9 cellular contexts compared by ENCODE assay signal in the genomic region with DNA sequence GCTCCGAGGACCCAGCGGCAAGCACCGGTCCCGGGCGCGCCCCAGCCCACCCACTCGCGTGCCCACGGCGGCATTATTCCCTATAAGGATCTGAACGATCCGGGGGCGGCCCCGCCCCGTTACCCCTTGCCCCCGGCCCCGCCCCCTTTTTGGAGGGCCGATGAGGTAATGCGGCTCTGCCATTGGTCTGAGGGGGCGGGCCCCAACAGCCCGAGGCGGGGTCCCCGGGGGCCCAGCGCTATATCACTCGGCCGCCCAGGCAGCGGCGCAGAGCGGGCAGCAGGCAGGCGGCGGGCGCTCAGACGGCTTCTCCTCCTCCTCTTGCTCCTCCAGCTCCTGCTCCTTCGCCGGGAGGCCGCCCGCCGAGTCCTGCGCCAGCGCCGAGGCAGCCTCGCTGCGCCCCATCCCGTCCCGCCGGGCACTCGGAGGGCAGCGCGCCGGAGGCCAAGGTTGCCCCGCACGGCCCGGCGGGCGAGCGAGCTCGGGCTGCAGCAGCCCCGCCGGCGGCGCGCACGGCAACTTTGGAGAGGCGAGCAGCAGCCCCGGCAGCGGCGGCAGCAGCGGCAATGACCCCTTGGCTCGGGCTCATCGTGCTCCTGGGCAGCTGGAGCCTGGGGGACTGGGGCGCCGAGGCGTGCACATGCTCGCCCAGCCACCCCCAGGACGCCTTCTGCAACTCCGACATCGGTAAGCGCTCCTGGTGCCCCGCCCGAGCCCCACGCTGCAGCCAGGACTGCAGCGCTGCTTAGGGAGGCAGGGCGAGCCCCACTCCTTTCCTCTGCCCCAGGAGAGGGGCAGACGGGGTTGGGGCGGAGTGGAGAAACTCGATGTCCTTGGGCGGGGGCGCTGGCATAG. TPM values are rescaled to one million over a fixed set of nuclear protein-coding genes. Genes with fewer than 3 reads are reported as not detected.
DNase-seq lines count a peak whose midpoint lies in the region; ATAC-seq and TF ChIP-seq lines count a peak whose summit lies in the region.
"Had no signal": no experiment of that assay in that cellular context is flagged by ENCODE, and none has a peak within 500 bp of the region (broad histone marks: within the 10 kb centered on the region; RNA-seq: fewer than 3 reads in every experiment).

A gene (plus strand): TSS at position 270 of the 855 bp plus-strand sequence. CDS start 297 bp downstream, at position 567.

- H3K27ac ChIP-seq in neural progenitor cell, result no peak within 1 kb of the TSS

- H3K4me2 ChIP-seq in neural progenitor cell, result peak within 1 kb of the TSS; percentile 92

- H3K4me3 Mint-ChIP-seq in activated CD4-positive, alpha-beta T cell treated with anti-CD3 and anti-CD28 coated beads for 36 hours, result no peak within 1 kb of the TSS
- no peak within 1 kb of the TSS for H3K4me3 Mint-ChIP-seq in activated CD4-positive, alpha-beta T cell treated with anti-CD3 and anti-CD28 coated beads, Interleukin-2, amount 10 ng/mL, durations not matched to agents 24 days and 14 days
- peak within 1 kb of the TSS; percentile 61 for H3K4me3 Mint-ChIP-seq in activated naive CD8-positive, alpha-beta T cell
- H3K4me3 Mint-ChIP-seq in glutamatergic neuron (ENCODE audit: unreplicated experiment), result peak within 1 kb of the TSS; percentile 87
- H3K4me3 Mint-ChIP-seq in neural progenitor cell, result peak within 1 kb of the TSS; percentile 86
- no peak within 1 kb of the TSS for H3K4me3 Mint-ChIP-seq in activated T-helper 1 cell treated with anti-CD3 and anti-CD28 coated beads, Interleukin-12 subunit alpha, Interleukin-12 subunit beta, Interleukin-2, Interleukin-4 antibody, amounts not matched to agents 30 ng/mL and 10 ng/mL and 1 ng/mL, durations not matched to agents 14 hours and 24 hours and 36 hours

- DNase-seq in activated CD4-positive, alpha-beta T cell treated with anti-CD3 and anti-CD28 coated beads for 36 hours, result peak; percentile 29
- DNase-seq in activated CD4-positive, alpha-beta T cell treated with anti-CD3 and anti-CD28 coated beads, Interleukin-2, amount 10 ng/mL, durations not matched to agents 24 days and 14 days, result no peak
- DNase-seq in glutamatergic neuron, result peak; percentile 79
- peak; percentile 92 for DNase-seq in neural progenitor cell (ENCODE audit: low spot score)
- DNase-seq in activated T-helper 1 cell treated with anti-CD3 and anti-CD28 coated beads, Interleukin-12 subunit alpha, Interleukin-12 subunit beta, Interleukin-2, Interleukin-4 antibody, amounts not matched to agents 30 ng/mL and 10 ng/mL and 1 ng/mL, durations not matched to agents 14 hours and 24 hours and 36 hours (ENCODE audit: low spot score), result no peak
- no peak for DNase-seq in COLO668 (lab: John Stamatoyannopoulos, UW; ENCODE audit: unreplicated experiment)
- DNase-seq: DND-41 had no signal

- POLR2A ChIA-PET in activated CD4-positive, alpha-beta T cell treated with anti-CD3 and anti-CD28 coated beads for 36 hours (lab: Charles Lee), result no interaction called here

- peaks cover 26% of the 10 kb centered on the region for H4K20me1 ChIP-seq in neural progenitor cell (ENCODE audit: low read depth)

- H3K79me2 ChIP-seq in neural progenitor cell (ENCODE audit: low read depth), result no peaks in the 10 kb centered on the region

- peaks cover 37% of the 10 kb centered on the region for H3K27me3 ChIP-seq in neural progenitor cell

- CTCF ChIA-PET in activated CD4-positive, alpha-beta T cell treated with anti-CD3 and anti-CD28 coated beads for 36 hours (lab: Charles Lee), result interaction anchor here (0.6 to 1.3 kb wide), 2 partner anchors 111 to 141 kb away, joined by 3 to 4 read pairs; no protein-coding TSS in a partner anchor

- TF ChIP-seq CTCF in glutamatergic neuron (IDR thresholded peaks at IDR 0.05; ENCODE audit: partially characterized antibody, unreplicated experiment), result no peak
- TF ChIP-seq CTCF in neural progenitor cell (IDR thresholded peaks at IDR 0.05), result no peak

- H3K4me1 Mint-ChIP-seq in activated CD4-positive, alpha-beta T cell treated with anti-CD3 and anti-CD28 coated beads for 36 hours, result peaks cover 4% of the 10 kb centered on the region
- peaks cover 7% of the 10 kb centered on the region for H3K4me1 Mint-ChIP-seq in activated CD4-positive, alpha-beta T cell treated with anti-CD3 and anti-CD28 coated beads, Interleukin-2, amount 10 ng/mL, durations not matched to agents 24 days and 14 days
- H3K4me1 Mint-ChIP-seq in activated naive CD8-positive, alpha-beta T cell (ENCODE audit: low read depth), result peaks cover 4% of the 10 kb centered on the region
- H3K4me1 Mint-ChIP-seq in glutamatergic neuron (ENCODE audit: low read depth, unreplicated experiment) (peaks cover 22% of the 10 kb centered on the region), neural progenitor cell (peaks cover 36% of the 10 kb centered on the region)
- H3K4me1 Mint-ChIP-seq in activated T-helper 1 cell treated with anti-CD3 and anti-CD28 coated beads, Interleukin-12 subunit alpha, Interleukin-12 subunit beta, Interleukin-2, Interleukin-4 antibody, amounts not matched to agents 30 ng/mL and 10 ng/mL and 1 ng/mL, durations not matched to agents 14 hours and 24 hours and 36 hours (ENCODE audit: low read depth), result no peaks in the 10 kb centered on the region

- no peaks in the 10 kb centered on the region for H3K36me3 ChIP-seq in neural progenitor cell

- intact Hi-C loops in activated CD4-positive, alpha-beta T cell treated with anti-CD3 and anti-CD28 coated beads for 36 hours (cut with DNase I, micrococcal nuclease), result no loop called here
- intact Hi-C loops in activated CD4-positive, alpha-beta T cell treated with anti-CD3 and anti-CD28 coated beads, Interleukin-2, amount 10 ng/mL, durations not matched to agents 24 days and 14 days (cut with micrococcal nuclease), result no loop called here
- intact Hi-C loops in activated T-helper 1 cell treated with anti-CD3 and anti-CD28 coated beads, Interleukin-12 subunit alpha, Interleukin-12 subunit beta, Interleukin-2, Interleukin-4 antibody, amounts not matched to agents 30 ng/mL and 10 ng/mL and 1 ng/mL, durations not matched to agents 14 hours and 24 hours and 36 hours (cut with micrococcal nuclease), result no loop called here

- H3K4me3 ChIP-seq in neural progenitor cell, result peak within 1 kb of the TSS; percentile 73

- peaks cover 34% of the 10 kb centered on the region for H3K4me1 ChIP-seq in neural progenitor cell

- H3K9me3 Mint-ChIP-seq in activated CD4-positive, alpha-beta T cell treated with anti-CD3 and anti-CD28 coated beads for 36 hours (ENCODE audit: low read depth), result no peaks in the 10 kb centered on the region
- no peaks in the 10 kb centered on the region for H3K9me3 Mint-ChIP-seq in activated CD4-positive, alpha-beta T cell treated with anti-CD3 and anti-CD28 coated beads, Interleukin-2, amount 10 ng/mL, durations not matched to agents 24 days and 14 days
- no peaks in the 10 kb centered on the region for H3K9me3 Mint-ChIP-seq in activated naive CD8-positive, alpha-beta T cell (ENCODE audit: low read depth)
- H3K9me3 Mint-ChIP-seq in glutamatergic neuron (ENCODE audit: unreplicated experiment) (peaks cover 3% of the 10 kb centered on the region), neural progenitor cell (no peaks in the 10 kb centered on the region)
- no peaks in the 10 kb centered on the region for H3K9me3 Mint-ChIP-seq in activated T-helper 1 cell treated with anti-CD3 and anti-CD28 coated beads, Interleukin-12 subunit alpha, Interleukin-12 subunit beta, Interleukin-2, Interleukin-4 antibody, amounts not matched to agents 30 ng/mL and 10 ng/mL and 1 ng/mL, durations not matched to agents 14 hours and 24 hours and 36 hours

- no peaks in the 10 kb centered on the region for H3K36me3 Mint-ChIP-seq in activated CD4-positive, alpha-beta T cell treated with anti-CD3 and anti-CD28 coated beads for 36 hours (ENCODE audit: low read depth)
- H3K36me3 Mint-ChIP-seq in activated CD4-positive, alpha-beta T cell treated with anti-CD3 and anti-CD28 coated beads, Interleukin-2, amount 10 ng/mL, durations not matched to agents 24 days and 14 days (ENCODE audit: low read depth), result no peaks in the 10 kb centered on the region
- H3K36me3 Mint-ChIP-seq in activated naive CD8-positive, alpha-beta T cell, result no peaks in the 10 kb centered on the region
- no peaks in the 10 kb centered on the region for H3K36me3 Mint-ChIP-seq in glutamatergic neuron (ENCODE audit: unreplicated experiment)
- no peaks in the 10 kb centered on the region for H3K36me3 Mint-ChIP-seq in neural progenitor cell
- no peaks in the 10 kb centered on the region for H3K36me3 Mint-ChIP-seq in activated T-helper 1 cell treated with anti-CD3 and anti-CD28 coated beads, Interleukin-12 subunit alpha, Interleukin-12 subunit beta, Interleukin-2, Interleukin-4 antibody, amounts not matched to agents 30 ng/mL and 10 ng/mL and 1 ng/mL, durations not matched to agents 14 hours and 24 hours and 36 hours (ENCODE audit: low read depth)

- no peak within 1 kb of the TSS for H3K27ac Mint-ChIP-seq in activated CD4-positive, alpha-beta T cell treated with anti-CD3 and anti-CD28 coated beads for 36 hours
- H3K27ac Mint-ChIP-seq in activated CD4-positive, alpha-beta T cell treated with anti-CD3 and anti-CD28 coated beads, Interleukin-2, amount 10 ng/mL, durations not matched to agents 24 days and 14 days, result no peak within 1 kb of the TSS
- no peak within 1 kb of the TSS for H3K27ac Mint-ChIP-seq in activated naive CD8-positive, alpha-beta T cell
- H3K27ac Mint-ChIP-seq in glutamatergic neuron (ENCODE audit: unreplicated experiment) (peak within 1 kb of the TSS; percentile 28), neural progenitor cell (peak within 1 kb of the TSS; percentile 63)
- H3K27ac Mint-ChIP-seq in activated T-helper 1 cell treated with anti-CD3 and anti-CD28 coated beads, Interleukin-12 subunit alpha, Interleukin-12 subunit beta, Interleukin-2, Interleukin-4 antibody, amounts not matched to agents 30 ng/mL and 10 ng/mL and 1 ng/mL, durations not matched to agents 14 hours and 24 hours and 36 hours, result no peak within 1 kb of the TSS

- no peaks in the 10 kb centered on the region for H3F3A ChIP-seq in neural progenitor cell (ENCODE audit: low read depth)

- no peak within 1 kb of the TSS for H3K9ac ChIP-seq in neural progenitor cell

- ATAC-seq in activated CD4-positive, alpha-beta T cell treated with anti-CD3 and anti-CD28 coated beads for 36 hours, result peak; percentile 40
- ATAC-seq in GM21619 (IDR thresholded peaks at IDR 0.05; ENCODE audit: unreplicated experiment), result no peak

- H3K27me3 Mint-ChIP-seq in activated CD4-positive, alpha-beta T cell treated with anti-CD3 and anti-CD28 coated beads for 36 hours, result peaks cover 56% of the 10 kb centered on the region
- H3K27me3 Mint-ChIP-seq in activated CD4-positive, alpha-beta T cell treated with anti-CD3 and anti-CD28 coated beads, Interleukin-2, amount 10 ng/mL, durations not matched to agents 24 days and 14 days, result peaks cover 55% of the 10 kb centered on the region
- peaks cover 44% of the 10 kb centered on the region for H3K27me3 Mint-ChIP-seq in activated naive CD8-positive, alpha-beta T cell
- H3K27me3 Mint-ChIP-seq in glutamatergic neuron (ENCODE audit: unreplicated experiment), result peaks cover 4% of the 10 kb centered on the region
- peaks cover 15% of the 10 kb centered on the region for H3K27me3 Mint-ChIP-seq in neural progenitor cell (ENCODE audit: insufficient read depth, low read depth)
- H3K27me3 Mint-ChIP-seq in activated T-helper 1 cell treated with anti-CD3 and anti-CD28 coated beads, Interleukin-12 subunit alpha, Interleukin-12 subunit beta, Interleukin-2, Interleukin-4 antibody, amounts not matched to agents 30 ng/mL and 10 ng/mL and 1 ng/mL, durations not matched to agents 14 hours and 24 hours and 36 hours (ENCODE audit: insufficient read depth), result peaks cover 39% of the 10 kb centered on the region

- peak within 1 kb of the TSS; percentile 7 for H2AFZ ChIP-seq in neural progenitor cell (replicated peaks)

- no peaks in the 10 kb centered on the region for H3K9me3 ChIP-seq in neural progenitor cell (ENCODE audit: low read depth)

RNA-seq across cellular contexts. Expression of the gene that starts here (rescaled TPM):
- total RNA-seq in activated CD4-positive, alpha-beta T cell treated with anti-CD3 and anti-CD28 coated beads for 36 hours, result not detected
- not detected in 2 replicates for total RNA-seq in activated CD4-positive, alpha-beta T cell treated with anti-CD3 and anti-CD28 coated beads, Interleukin-2, amount 10 ng/mL, durations not matched to agents 24 days and 14 days
- total RNA-seq in glutamatergic neuron (ENCODE audit: unreplicated experiment) (15.2 TPM), neural progenitor cell (ENCODE audit: low replicate concordance) (6.3 and 6.9 TPM in 2 replicates)
- not detected in 2 replicates for total RNA-seq in activated T-helper 1 cell treated with anti-CD3 and anti-CD28 coated beads, Interleukin-12 subunit alpha, Interleukin-12 subunit beta, Interleukin-2, Interleukin-4 antibody, amounts not matched to agents 30 ng/mL and 10 ng/mL and 1 ng/mL, durations not matched to agents 14 hours and 24 hours and 36 hours

Comparison
In these comparisons a context has a peak if more than half of its experiments do, and no peak if none do; other contexts are left out.
1. Peak in DNase-seq and ATAC-seq in activated CD4-positive, alpha-beta T cell treated with anti-CD3 and anti-CD28 coated beads for 36 hours; RNA of the gene not detected or under 1 TPM.
2. DNase-seq: peak in glutamatergic neuron (single experiment) and neural progenitor cell (single experiment); none in activated CD4-positive, alpha-beta T cell treated with anti-CD3 and anti-CD28 coated beads, Interleukin-2, amount 10 ng/mL, durations not matched to agents 24 days and 14 days (single experiment), activated T-helper 1 cell treated with anti-CD3 and anti-CD28 coated beads, Interleukin-12 subunit alpha, Interleukin-12 subunit beta, Interleukin-2, Interleukin-4 antibody, amounts not matched to agents 30 ng/mL and 10 ng/mL and 1 ng/mL, durations not matched to agents 14 hours and 24 hours and 36 hours (single experiment) and COLO668 (single experiment).
3. H3K27ac Mint-ChIP-seq: peak in glutamatergic neuron (single experiment) and neural progenitor cell (single experiment); none in activated CD4-positive, alpha-beta T cell treated with anti-CD3 and anti-CD28 coated beads for 36 hours (single experiment), activated CD4-positive, alpha-beta T cell treated with anti-CD3 and anti-CD28 coated beads, Interleukin-2, amount 10 ng/mL, durations not matched to agents 24 days and 14 days (single experiment), activated naive CD8-positive, alpha-beta T cell (single experiment) and activated T-helper 1 cell treated with anti-CD3 and anti-CD28 coated beads, Interleukin-12 subunit alpha, Interleukin-12 subunit beta, Interleukin-2, Interleukin-4 antibody, amounts not matched to agents 30 ng/mL and 10 ng/mL and 1 ng/mL, durations not matched to agents 14 hours and 24 hours and 36 hours (single experiment).
4. H3K4me3 Mint-ChIP-seq: peak in activated naive CD8-positive, alpha-beta T cell (single experiment), glutamatergic neuron (single experiment) and neural progenitor cell (single experiment); none in activated CD4-positive, alpha-beta T cell treated with anti-CD3 and anti-CD28 coated beads for 36 hours (single experiment), activated CD4-positive, alpha-beta T cell treated with anti-CD3 and anti-CD28 coated beads, Interleukin-2, amount 10 ng/mL, durations not matched to agents 24 days and 14 days (single experiment) and activated T-helper 1 cell treated with anti-CD3 and anti-CD28 coated beads, Interleukin-12 subunit alpha, Interleukin-12 subunit beta, Interleukin-2, Interleukin-4 antibody, amounts not matched to agents 30 ng/mL and 10 ng/mL and 1 ng/mL, durations not matched to agents 14 hours and 24 hours and 36 hours (single experiment).